22 cellular contexts compared by ENCODE assay signal in genomic region chr12:12209043-12209442, GRCh38.
"Had no signal": no experiment of that assay in that cellular context is flagged by ENCODE, and none has a peak within 500 bp of the region (broad histone marks: within the 10 kb centered on the region; RNA-seq: fewer than 3 reads in every experiment).

No MANE protein-coding gene starts in this region.

- ATAC-seq: activated CD8-positive, alpha-beta memory T cell treated with anti-CD3 and anti-CD28 coated beads, Interleukin-2, amount 10 ng/mL, durations not matched to agents 7 days and 5 days; activated naive CD4-positive, alpha-beta T cell treated with anti-CD3 and anti-CD28 coated beads, Interleukin-2, amount 50 U/mL, for 72 hours; activated naive CD8-positive, alpha-beta T cell treated with anti-CD3 and anti-CD28 coated beads, Interleukin-2, amount 50 U/mL, for 24 hours; PC-3; T-helper 17 cell had no signal

- H3K9me3 Mint-ChIP-seq: activated B cell treated with CpG ODN at 0.5 μM for 24 hours; activated CD4-positive, alpha-beta T cell treated with anti-CD3 and anti-CD28 coated beads, Interleukin-2, amount 10 ng/mL, durations not matched to agents 24 days and 14 days; activated naive CD4-positive, alpha-beta T cell treated with anti-CD3 and anti-CD28 coated beads, Interleukin-2, amount 50 U/mL, for 72 hours; activated naive CD8-positive, alpha-beta T cell treated with anti-CD3 and anti-CD28 coated beads, Interleukin-2, amount 50 U/mL, for 24 hours; activated T-cell treated with anti-CD3 and anti-CD28 coated beads, Interleukin-2, amount 50 U/mL, for 24 hours; activated T-helper 1 cell treated with anti-CD3 and anti-CD28 coated beads, Interleukin-12 subunit alpha, Interleukin-12 subunit beta, Interleukin-2, Interleukin-4 antibody, amounts not matched to agents 30 ng/mL and 10 ng/mL and 1 ng/mL, durations not matched to agents 14 hours and 24 hours and 36 hours had no signal

- H3K36me3 Mint-ChIP-seq: activated CD8-positive, alpha-beta memory T cell treated with anti-CD3 and anti-CD28 coated beads, Interleukin-2, amount 10 ng/mL, durations not matched to agents 7 days and 5 days had no signal

- H3K27ac Mint-ChIP-seq: activated B cell treated with CpG ODN at 0.5 μM for 24 hours; activated CD4-positive, alpha-beta T cell treated with anti-CD3 and anti-CD28 coated beads, Interleukin-2, amount 10 ng/mL, durations not matched to agents 24 days and 14 days; activated CD8-positive, alpha-beta memory T cell treated with anti-CD3 and anti-CD28 coated beads, Interleukin-2, amount 10 ng/mL, durations not matched to agents 7 days and 5 days; activated naive CD4-positive, alpha-beta T cell treated with anti-CD3 and anti-CD28 coated beads, Interleukin-2, amount 50 U/mL, for 72 hours; activated naive CD8-positive, alpha-beta T cell treated with anti-CD3 and anti-CD28 coated beads, Interleukin-2, amount 50 U/mL, for 24 hours; activated T-cell treated with anti-CD3 and anti-CD28 coated beads, Interleukin-2, amount 50 U/mL, for 24 hours; activated T-helper 1 cell treated with anti-CD3 and anti-CD28 coated beads, Interleukin-12 subunit alpha, Interleukin-12 subunit beta, Interleukin-2, Interleukin-4 antibody, amounts not matched to agents 30 ng/mL and 10 ng/mL and 1 ng/mL, durations not matched to agents 14 hours and 24 hours and 36 hours; T-helper 17 cell had no signal

- H3K4me3 Mint-ChIP-seq: activated B cell treated with CpG ODN at 0.5 μM for 24 hours; activated CD4-positive, alpha-beta T cell treated with anti-CD3 and anti-CD28 coated beads, Interleukin-2, amount 10 ng/mL, durations not matched to agents 24 days and 14 days; activated CD8-positive, alpha-beta memory T cell treated with anti-CD3 and anti-CD28 coated beads, Interleukin-2, amount 10 ng/mL, durations not matched to agents 7 days and 5 days; activated naive CD8-positive, alpha-beta T cell treated with anti-CD3 and anti-CD28 coated beads, Interleukin-2, amount 50 U/mL, for 24 hours; activated T-cell treated with anti-CD3 and anti-CD28 coated beads, Interleukin-2, amount 50 U/mL, for 24 hours; activated T-helper 1 cell treated with anti-CD3 and anti-CD28 coated beads, Interleukin-12 subunit alpha, Interleukin-12 subunit beta, Interleukin-2, Interleukin-4 antibody, amounts not matched to agents 30 ng/mL and 10 ng/mL and 1 ng/mL, durations not matched to agents 14 hours and 24 hours and 36 hours; T-helper 17 cell had no signal

- H3K4me1 Mint-ChIP-seq: activated B cell treated with CpG ODN at 0.5 μM for 24 hours had no signal

- DNase-seq: activated B cell treated with CpG ODN at 0.5 μM for 24 hours; activated CD4-positive, alpha-beta T cell treated with anti-CD3 and anti-CD28 coated beads for 1 hour; activated CD4-positive, alpha-beta T cell treated with anti-CD3 and anti-CD28 coated beads, Interleukin-2, amount 10 ng/mL, durations not matched to agents 24 days and 14 days; activated CD4-positive, alpha-beta T cell treated with anti-CD3 and anti-CD28 coated beads, Interleukin-2, amount 50 U/mL, for 48 hours; activated CD8-positive, alpha-beta memory T cell treated with anti-CD3 and anti-CD28 coated beads, Interleukin-2, amount 10 ng/mL, durations not matched to agents 7 days and 5 days; activated effector memory CD4-positive, alpha-beta T cell treated with Interleukin-2 at 50 U/mL for 16 hours; activated naive CD4-positive, alpha-beta T cell; activated naive CD8-positive, alpha-beta T cell treated with anti-CD3 and anti-CD28 coated beads, Interleukin-2, amount 50 U/mL, for 24 hours; activated T-cell treated with anti-CD3 and anti-CD28 coated beads, Interleukin-2, amount 50 U/mL, for 24 hours; Karpas-422; NCI-H1105 treated with DMSO at 0.1 percent for 48 hours; NCI-H1436 treated with DMSO at 0.1 percent for 48 hours; NCI-H187; NCI-H2081; NCI-H510A treated with DMSO at 0.1 percent for 48 hours; NCI-H69; PC-3; SHP77 treated with DMSO at 0.1 percent for 48 hours; T-helper 17 cell; T1000 had no signal

- H3K27me3 Mint-ChIP-seq: activated B cell treated with CpG ODN at 0.5 μM for 24 hours had no signal
